Comparison of ENCODE assay signal across 1 cellular context in genomic region chr7:77707504-77707992, GRCh38.
A peak's percentile ranks its signal among the peaks of the same experiment; 100 is the strongest.
TF ChIP-seq lines count a peak whose summit lies in the region.

No MANE protein-coding gene starts in this region.

TF ChIP-seq in GM12878, 131 proteins besides CTCF, POLR2A, EP300 and RAD21:
- TF ChIP-seq WRNIP1 (IDR thresholded peaks at IDR 0.05; ENCODE audit: borderline replicate concordance, low read depth, low read length) (no peak), ATF3 (IDR thresholded peaks at IDR 0.05; ENCODE audit: borderline replicate concordance, extremely low read depth, low read depth, low read length) (no peak), BRCA1 (IDR thresholded peaks at IDR 0.05; ENCODE audit: low read depth, low read length) (no peak), FOXK2 (IDR thresholded peaks at IDR 0.05) (no peak), JUNB (IDR thresholded peaks at IDR 0.05) (peak; percentile 71), SMARCA5 (IDR thresholded peaks at IDR 0.05) (no peak), NFIC (IDR thresholded peaks at IDR 0.05; ENCODE audit: low read depth, low read length) (peak; percentile 53; the same call in 1 of the 2 replicates), HSF1 (IDR thresholded peaks at IDR 0.05; ENCODE audit: low read depth, low read length) (no peak), STAT1 (conservative IDR thresholded peaks at IDR 0.05) (no peak), RCOR1 (conservative IDR thresholded peaks at IDR 0.05; ENCODE audit: low read depth, low read length) (no peak), SIN3A (IDR thresholded peaks at IDR 0.05; ENCODE audit: low read depth, low read length) (no peak), CBX5 (IDR thresholded peaks at IDR 0.05; ENCODE audit: low read depth) (no peak), SMAD1 (IDR thresholded peaks at IDR 0.05; ENCODE audit: low read depth, partially characterized antibody) (no peak), BHLHE40 (IDR thresholded peaks at IDR 0.05; ENCODE audit: borderline replicate concordance in 1 of 2, low read depth in 2 of 2, low read length in 1 of 2) (no peak), REST (IDR thresholded peaks at IDR 0.05; ENCODE audit: low read depth, low read length) (no peak), EED (IDR thresholded peaks at IDR 0.05; ENCODE audit: low read depth) (no peak)
TF ChIP-seq in GM12878: peak in this region for 2.
